ENCODE assay signal across 11 cellular contexts in the genomic region with DNA sequence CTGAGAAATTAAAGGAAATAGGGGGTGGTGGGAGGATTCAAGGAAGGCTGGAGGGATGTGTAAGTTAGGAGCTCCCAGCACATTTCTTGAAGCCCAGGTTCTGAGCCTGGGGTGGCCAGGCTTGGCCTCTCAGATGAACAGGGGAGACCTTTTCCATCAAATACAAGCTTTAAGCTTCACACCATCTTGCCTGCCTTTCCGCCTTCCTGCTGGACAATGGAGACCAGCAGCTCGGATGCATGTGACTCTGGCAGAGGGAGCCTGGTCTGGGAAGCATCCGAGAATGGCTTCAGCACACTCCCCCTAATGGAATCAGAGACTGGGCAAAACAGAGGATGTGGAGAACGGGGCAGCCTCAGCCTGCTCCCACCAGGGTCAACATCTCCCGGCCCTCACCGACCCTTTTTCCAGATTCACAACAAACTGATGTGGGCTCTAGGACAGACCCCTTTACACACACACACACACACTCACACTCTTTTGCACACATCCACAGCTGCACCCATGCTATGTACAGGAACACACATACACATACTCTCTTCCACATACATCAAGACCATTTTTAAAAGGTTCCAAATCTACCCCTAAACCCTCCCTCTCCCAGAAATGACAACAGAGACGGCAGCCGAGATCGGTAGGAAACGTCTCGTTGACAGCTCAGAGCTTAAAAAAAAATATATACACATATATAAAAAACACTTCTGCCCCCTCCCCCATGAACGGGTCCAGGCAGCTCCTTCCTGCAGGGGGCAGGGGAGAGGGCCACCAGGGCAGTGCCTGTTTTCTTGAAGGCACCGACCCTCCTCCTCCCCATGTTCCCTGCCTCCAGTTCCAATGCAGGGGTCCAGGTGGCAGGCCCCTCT. TPM values are rescaled to one million over a fixed set of nuclear protein-coding genes. Genes with fewer than 3 reads are reported as not detected.
A peak's percentile ranks its signal among the peaks of the same experiment; 100 is the strongest.
DNase-seq lines count a peak whose midpoint lies in the region; ATAC-seq and TF ChIP-seq lines count a peak whose summit lies in the region.
"Had no signal": no experiment of that assay in that cellular context is flagged by ENCODE, and none has a peak within 500 bp of the region (broad histone marks: within the 10 kb centered on the region; RNA-seq: fewer than 3 reads in every experiment).

No MANE protein-coding gene starts in this region.

- no peaks in the 10 kb centered on the region for H3K79me2 ChIP-seq in osteoblast (ENCODE audit: insufficient read depth, low read length)

- H3K9me3 Mint-ChIP-seq in activated CD4-positive, alpha-beta T cell treated with anti-CD3 and anti-CD28 coated beads for 36 hours (ENCODE audit: low read depth), result no peaks in the 10 kb centered on the region
- H3K9me3 Mint-ChIP-seq in chondrocyte (ENCODE audit: low read depth), result no peaks in the 10 kb centered on the region
- H3K9me3 Mint-ChIP-seq: central memory CD8-positive, alpha-beta T cell had no signal

- peak overlapping the region; percentile 24 for H3K27ac Mint-ChIP-seq in activated CD4-positive, alpha-beta T cell treated with anti-CD3 and anti-CD28 coated beads for 36 hours
- no peak overlapping the region for H3K27ac Mint-ChIP-seq in chondrocyte (ENCODE audit: unreplicated experiment)

- H3K36me3 Mint-ChIP-seq in activated CD4-positive, alpha-beta T cell treated with anti-CD3 and anti-CD28 coated beads for 36 hours (ENCODE audit: low read depth), result peaks cover 38% of the 10 kb centered on the region
- H3K36me3 Mint-ChIP-seq in chondrocyte (ENCODE audit: low read depth), result peaks cover 18% of the 10 kb centered on the region

- H3K4me1 Mint-ChIP-seq in activated CD4-positive, alpha-beta T cell treated with anti-CD3 and anti-CD28 coated beads for 36 hours, result peaks cover 50% of the 10 kb centered on the region
- H3K4me1 Mint-ChIP-seq in chondrocyte (ENCODE audit: low read depth), result peaks cover 10% of the 10 kb centered on the region

- no peak overlapping the region for H3K4me2 ChIP-seq in osteoblast (ENCODE audit: insufficient read depth, low read length)

- H3K4me1 ChIP-seq in osteoblast (ENCODE audit: insufficient read depth, low read length), result peaks cover 33% of the 10 kb centered on the region

- intact Hi-C loops in activated CD4-positive, alpha-beta T cell treated with anti-CD3 and anti-CD28 coated beads for 36 hours (cut with DNase I, micrococcal nuclease), result loop anchor here in 1 of 2 experiments (10.0 kb wide), 1 partner anchor 299 kb away; a partner anchor contains a TSS

- CTCF ChIA-PET in activated CD4-positive, alpha-beta T cell treated with anti-CD3 and anti-CD28 coated beads for 36 hours (lab: Charles Lee), result interaction anchor here (0.6 to 2.0 kb wide), 8 partner anchors 11 to 297 kb away, joined by 3 to 13 read pairs (median 3); a partner anchor contains a TSS

- no peak overlapping the region for H3K27ac ChIP-seq in osteoblast (ENCODE audit: low read depth, low read length)

- H3K27me3 ChIP-seq in osteoblast (ENCODE audit: insufficient read depth, low read length), result no peaks in the 10 kb centered on the region

- H3K36me3 ChIP-seq in osteoblast (ENCODE audit: insufficient read depth, low read length), result peaks cover 41% of the 10 kb centered on the region

- H4K20me1 ChIP-seq in osteoblast (ENCODE audit: insufficient read depth, low read length), result peaks cover 13% of the 10 kb centered on the region

- DNase-seq in activated CD4-positive, alpha-beta T cell treated with anti-CD3 and anti-CD28 coated beads for 36 hours, result peak; percentile 43
- no peak for DNase-seq in activated CD4-positive, alpha-beta T cell treated with anti-CD3 and anti-CD28 coated beads, Interleukin-2, amount 50 U/mL, for 1 hour
- DNase-seq in NAMALWA (ENCODE audit: low spot score), result peak; percentile 42
- DNase-seq in chondrocyte (ENCODE audit: low spot score), result no peak
- peak; percentile 58 for DNase-seq in osteoblast (ENCODE audit: insufficient read length, low spot score, missing footprints)
- no peak for DNase-seq in NOMO-1 treated with DMSO at 0.1 percent for 48 hours (lab: John Stamatoyannopoulos, UW; ENCODE audit: unreplicated experiment)
- DNase-seq: activated CD4-positive, alpha-beta T cell treated with anti-CD3 and anti-CD28 coated beads for 48 hours had no signal

- no peak for ATAC-seq in activated CD4-positive, alpha-beta T cell treated with anti-CD3 and anti-CD28 coated beads for 36 hours
- no peak for ATAC-seq in GM21390 (IDR thresholded peaks at IDR 0.05; ENCODE audit: unreplicated experiment)
- no peak for ATAC-seq in HG02623 (IDR thresholded peaks at IDR 0.05; ENCODE audit: unreplicated experiment)

- no peak overlapping the region for H3K4me3 ChIP-seq in osteoblast (ENCODE audit: insufficient read depth, low read length)

- POLR2A ChIA-PET in activated CD4-positive, alpha-beta T cell treated with anti-CD3 and anti-CD28 coated beads for 36 hours (lab: Charles Lee), result interaction anchor here (0.7 kb wide), 2 partner anchors 11 to 57 kb away, joined by 3 read pairs; no protein-coding TSS in a partner anchor

- no peaks in the 10 kb centered on the region for H3K9me3 ChIP-seq in osteoblast (ENCODE audit: low read depth, low read length)

- H2AFZ ChIP-seq in osteoblast (ENCODE audit: low read length), result no peak overlapping the region

- H3K4me3 Mint-ChIP-seq in activated CD4-positive, alpha-beta T cell treated with anti-CD3 and anti-CD28 coated beads for 36 hours, result no peak overlapping the region
- no peak overlapping the region for H3K4me3 Mint-ChIP-seq in chondrocyte (ENCODE audit: unreplicated experiment)
- H3K4me3 Mint-ChIP-seq: central memory CD8-positive, alpha-beta T cell had no signal

- TF ChIP-seq CTCF in chondrocyte (IDR thresholded peaks at IDR 0.05), result peak; percentile 44
- TF ChIP-seq CTCF in osteoblast (IDR thresholded peaks at IDR 0.05; ENCODE audit: extremely low read depth, low read depth, low read length), result peak; percentile 21

- H3K27me3 Mint-ChIP-seq in activated CD4-positive, alpha-beta T cell treated with anti-CD3 and anti-CD28 coated beads for 36 hours, result no peaks in the 10 kb centered on the region
- H3K27me3 Mint-ChIP-seq in chondrocyte (ENCODE audit: low read depth), result no peaks in the 10 kb centered on the region
- H3K27me3 Mint-ChIP-seq: central memory CD8-positive, alpha-beta T cell had no signal

RNA-seq across cellular contexts. Expression of a gene that starts 6.5 kb away (rescaled TPM):
- 10 to 100 TPM; 66.3 to 70.6 TPM for total RNA-seq in activated CD4-positive, alpha-beta T cell treated with anti-CD3 and anti-CD28 coated beads for 36 hours
- total RNA-seq in chondrocyte (79.7 to 100 TPM (median 93.4 TPM) in 3 replicates), osteoblast (34.5 and 38.4 TPM in 2 replicates)

RNA-seq across cellular contexts. Expression of a gene that starts 13.3 kb away (rescaled TPM):
- 100 to 1,000 TPM; 127 to 162 TPM for total RNA-seq in activated CD4-positive, alpha-beta T cell treated with anti-CD3 and anti-CD28 coated beads for 36 hours
- total RNA-seq in chondrocyte, result 62.1 to 108 TPM (median 62.9 TPM) in 3 replicates
- 49.6 and 51.3 TPM in 2 replicates for total RNA-seq in osteoblast

RNA-seq across cellular contexts. Expression of a gene that starts 19.4 kb away (rescaled TPM):
- 10 to 100 TPM; 19.8 to 20.3 TPM for total RNA-seq in activated CD4-positive, alpha-beta T cell treated with anti-CD3 and anti-CD28 coated beads for 36 hours
- 34.8 to 37.3 TPM (median 35.9 TPM) in 3 replicates for total RNA-seq in chondrocyte
- 27.1 and 27.9 TPM in 2 replicates for total RNA-seq in osteoblast

RNA-seq across cellular contexts. Expression of a gene that starts 35.7 kb away (rescaled TPM):
- under 1 TPM; 0.14 TPM for total RNA-seq in activated CD4-positive, alpha-beta T cell treated with anti-CD3 and anti-CD28 coated beads for 36 hours
- total RNA-seq in chondrocyte (not detected in 3 replicates), osteoblast (not detected in 2 replicates)
- total RNA-seq: mononuclear cell had no signal

Comparison
In these comparisons a context has a peak if more than half of its experiments do, and no peak if none do; other contexts are left out.
1. DNase-seq: peak in activated CD4-positive, alpha-beta T cell treated with anti-CD3 and anti-CD28 coated beads for 36 hours (single experiment), NAMALWA (single experiment) and osteoblast (single experiment); none in activated CD4-positive, alpha-beta T cell treated with anti-CD3 and anti-CD28 coated beads, Interleukin-2, amount 50 U/mL, for 1 hour (single experiment), chondrocyte (single experiment) and NOMO-1 treated with DMSO at 0.1 percent for 48 hours (single experiment).